ENCODE assay signal across 1 cellular context in the genomic region with DNA sequence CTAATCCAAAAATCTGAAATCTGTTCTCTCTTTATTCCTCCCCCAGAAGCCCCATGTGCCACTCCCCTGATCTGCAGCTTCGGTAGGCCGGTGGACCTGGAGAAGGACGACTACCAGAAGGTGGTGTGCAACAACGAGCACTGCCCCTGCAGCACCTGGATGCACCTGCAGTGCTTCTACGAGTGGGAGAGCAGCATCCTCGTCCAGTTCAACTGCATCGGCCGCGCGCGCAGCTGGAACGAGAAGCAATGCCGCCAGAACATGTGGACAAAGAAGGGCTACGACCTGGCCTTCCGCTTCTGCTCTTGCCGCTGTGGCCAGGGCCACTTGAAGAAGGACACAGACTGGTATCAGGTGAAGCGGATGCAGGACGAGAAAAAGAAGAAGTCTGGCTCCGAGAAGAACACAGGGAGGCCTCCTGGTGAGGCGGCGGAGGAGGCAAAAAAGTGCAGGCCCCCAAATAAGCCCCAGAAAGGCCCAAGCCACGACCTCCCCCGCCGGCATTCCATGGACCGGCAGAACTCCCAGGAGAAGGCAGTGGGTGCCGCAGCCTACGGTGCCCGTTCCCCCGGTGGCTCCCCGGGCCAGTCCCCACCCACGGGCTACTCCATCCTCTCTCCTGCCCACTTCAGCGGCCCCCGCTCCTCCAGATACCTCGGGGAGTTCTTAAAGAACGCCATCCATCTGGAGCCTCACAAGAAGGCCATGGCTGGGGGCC.
TF ChIP-seq lines count a peak whose summit lies in the region.

No MANE protein-coding gene starts in this region.

TF ChIP-seq in HepG2, 621 proteins besides CTCF, POLR2A, EP300 and RAD21:
- TF ChIP-seq FOXK2 (IDR thresholded peaks at IDR 0.05): no peak
- TF ChIP-seq NAIF1 (CRISPR knock-in tag; IDR thresholded peaks at IDR 0.05; ENCODE audit: borderline replicate concordance): no peak
- no peak for TF ChIP-seq ZNF724P (CRISPR knock-in tag; IDR thresholded peaks at IDR 0.05; ENCODE audit: borderline replicate concordance)
- TF ChIP-seq BHLHE40 (IDR thresholded peaks at IDR 0.05; ENCODE audit: low read length): no peak
- TF ChIP-seq ZNF225 (CRISPR knock-in tag; IDR thresholded peaks at IDR 0.05): no peak
- TF ChIP-seq, protein P1, sequence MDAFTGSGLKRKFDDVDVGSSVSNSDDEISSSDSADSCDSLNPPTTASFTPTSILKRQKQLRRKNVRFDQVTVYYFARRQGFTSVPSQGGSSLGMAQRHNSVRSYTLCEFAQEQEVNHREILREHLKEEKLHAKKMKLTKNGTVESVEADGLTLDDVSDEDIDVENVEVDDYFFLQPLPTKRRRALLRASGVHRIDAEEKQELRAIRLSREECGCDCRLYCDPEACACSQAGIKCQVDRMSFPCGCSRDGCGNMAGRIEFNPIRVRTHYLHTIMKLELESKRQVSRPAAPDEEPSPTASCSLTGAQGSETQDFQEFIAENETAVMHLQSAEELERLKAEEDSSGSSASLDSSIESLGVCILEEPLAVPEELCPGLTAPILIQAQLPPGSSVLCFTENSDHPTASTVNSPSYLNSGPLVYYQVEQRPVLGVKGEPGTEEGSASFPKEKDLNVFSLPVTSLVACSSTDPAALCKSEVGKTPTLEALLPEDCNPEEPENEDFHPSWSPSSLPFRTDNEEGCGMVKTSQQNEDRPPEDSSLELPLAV (CRISPR knock-in tag; conservative IDR thresholded peaks at IDR 0.05; ENCODE audit: low read depth): no peak
- TF ChIP-seq, protein P2, sequence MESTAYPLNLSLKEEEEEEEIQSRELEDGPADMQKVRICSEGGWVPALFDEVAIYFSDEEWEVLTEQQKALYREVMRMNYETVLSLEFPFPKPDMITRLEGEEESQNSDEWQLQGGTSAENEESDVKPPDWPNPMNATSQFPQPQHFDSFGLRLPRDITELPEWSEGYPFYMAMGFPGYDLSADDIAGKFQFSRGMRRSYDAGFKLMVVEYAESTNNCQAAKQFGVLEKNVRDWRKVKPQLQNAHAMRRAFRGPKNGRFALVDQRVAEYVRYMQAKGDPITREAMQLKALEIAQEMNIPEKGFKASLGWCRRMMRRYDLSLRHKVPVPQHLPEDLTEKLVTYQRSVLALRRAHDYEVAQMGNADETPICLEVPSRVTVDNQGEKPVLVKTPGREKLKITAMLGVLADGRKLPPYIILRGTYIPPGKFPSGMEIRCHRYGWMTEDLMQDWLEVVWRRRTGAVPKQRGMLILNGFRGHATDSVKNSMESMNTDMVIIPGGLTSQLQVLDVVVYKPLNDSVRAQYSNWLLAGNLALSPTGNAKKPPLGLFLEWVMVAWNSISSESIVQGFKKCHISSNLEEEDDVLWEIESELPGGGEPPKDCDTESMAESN (CRISPR knock-in tag; conservative IDR thresholded peaks at IDR 0.05): no peak
- no peak for TF ChIP-seq HOXA3 (CRISPR knock-in tag; IDR thresholded peaks at IDR 0.05)
- TF ChIP-seq RORA (CRISPR knock-in tag; IDR thresholded peaks at IDR 0.05): no peak
- TF ChIP-seq ZNF354B (CRISPR knock-in tag; IDR thresholded peaks at IDR 0.05): no peak
